Comparison of ENCODE assay signal across 9 cellular contexts in the genomic region with DNA sequence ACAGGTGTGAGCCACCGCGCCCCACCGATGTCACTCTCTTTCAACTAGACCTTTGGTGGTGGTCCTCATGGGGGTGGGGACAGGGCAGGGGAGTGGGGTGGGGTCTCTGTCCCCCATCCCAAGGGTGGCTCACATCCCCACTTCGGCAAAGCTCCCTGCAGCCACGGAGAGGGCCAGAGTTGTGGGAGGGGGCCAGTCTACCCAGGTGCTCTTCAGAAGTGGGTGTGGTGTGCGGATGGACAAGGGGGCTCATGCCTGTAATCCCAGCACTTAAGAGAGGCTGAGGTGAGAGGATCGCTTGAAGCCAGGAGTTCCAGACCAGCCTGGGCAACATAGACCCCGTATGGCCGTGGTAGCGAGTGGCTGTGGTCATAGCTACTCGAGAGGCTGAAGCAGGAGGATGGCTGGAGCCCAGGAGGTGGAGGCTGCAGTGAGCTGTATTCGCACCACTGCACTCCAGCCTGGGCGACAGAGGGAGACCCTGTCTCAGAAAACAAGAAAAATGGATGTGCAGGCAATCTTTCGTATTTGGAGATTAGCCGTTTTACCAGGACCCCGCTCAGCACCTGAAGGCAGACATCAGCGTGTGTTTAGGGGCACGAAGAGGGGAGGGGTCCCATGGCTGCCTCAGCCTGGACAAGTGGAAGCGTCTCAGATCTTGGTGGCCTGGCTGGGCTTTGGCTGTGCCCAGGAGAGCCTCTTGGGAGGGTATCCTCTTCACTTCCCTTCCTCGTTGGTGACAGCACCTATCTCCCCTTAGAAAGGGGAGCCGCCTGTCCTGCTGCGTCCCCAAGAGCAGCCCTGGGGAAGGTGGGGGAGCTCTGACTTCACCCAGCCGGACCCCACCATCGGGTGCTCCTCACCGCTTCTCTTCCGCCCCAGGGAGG. TPM values are rescaled to one million over a fixed set of nuclear protein-coding genes. Genes with fewer than 3 reads are reported as not detected.
DNase-seq lines count a peak whose midpoint lies in the region; ATAC-seq and TF ChIP-seq lines count a peak whose summit lies in the region.
"Had no signal": no experiment of that assay in that cellular context is flagged by ENCODE, and none has a peak within 500 bp of the region (broad histone marks: within the 10 kb centered on the region; RNA-seq: fewer than 3 reads in every experiment).

No MANE protein-coding gene starts in this region.

- H3K27ac ChIP-seq in SU-DHL-6 (ENCODE audit: low read depth, low read length) (no peak overlapping the region), thoracic aorta (no peak overlapping the region)

- H3K36me3 ChIP-seq in SU-DHL-6 (ENCODE audit: low read length) (no peaks in the 10 kb centered on the region), thoracic aorta (peaks cover 24% of the 10 kb centered on the region)

- ATAC-seq in activated naive CD4-positive, alpha-beta T cell treated with anti-CD3 and anti-CD28 coated beads, Interleukin-2, amount 50 U/mL, for 72 hours = no peak
- ATAC-seq in thoracic aorta (ENCODE audit: insufficient number of reproducible peaks, low FRiP score, low read depth) (no peak), HG03469 (IDR thresholded peaks at IDR 0.05; ENCODE audit: unreplicated experiment) (no peak)

- no peaks in the 10 kb centered on the region for H4K20me1 ChIP-seq in SU-DHL-6 (ENCODE audit: low read depth, low read length)

- peaks cover 9% of the 10 kb centered on the region for H3K36me3 Mint-ChIP-seq in activated naive CD4-positive, alpha-beta T cell treated with anti-CD3 and anti-CD28 coated beads for 36 hours (ENCODE audit: low read depth)
- H3K36me3 Mint-ChIP-seq in activated naive CD4-positive, alpha-beta T cell treated with anti-CD3 and anti-CD28 coated beads, Interleukin-2, amount 50 U/mL, for 72 hours = peaks cover 4 to 5% of the 10 kb centered on the region in 2 donors
- H3K36me3 Mint-ChIP-seq in glutamatergic neuron (ENCODE audit: unreplicated experiment) = no peaks in the 10 kb centered on the region

- intact Hi-C loops in activated naive CD4-positive, alpha-beta T cell treated with anti-CD3 and anti-CD28 coated beads for 36 hours (cut with micrococcal nuclease) = no loop called here

- TF ChIP-seq CTCF in SU-DHL-6 (IDR thresholded peaks at IDR 0.05; ENCODE audit: insufficient read depth, low read length, poor library complexity, severe bottlenecking) = no peak
- TF ChIP-seq CTCF in glutamatergic neuron (IDR thresholded peaks at IDR 0.05; ENCODE audit: partially characterized antibody, unreplicated experiment) = no peak
- TF ChIP-seq CTCF in thoracic aorta (IDR thresholded peaks at IDR 0.05) = no peak

- no peaks in the 10 kb centered on the region for H3K79me2 ChIP-seq in SU-DHL-6 (ENCODE audit: insufficient read depth, low read length)

- peak overlapping the region; percentile 38 for H3K4me2 ChIP-seq in SU-DHL-6 (ENCODE audit: low read depth, low read length, poor library complexity, severe bottlenecking)

- H3K27ac Mint-ChIP-seq in activated naive CD4-positive, alpha-beta T cell treated with anti-CD3 and anti-CD28 coated beads for 36 hours = no peak overlapping the region
- no peak overlapping the region for H3K27ac Mint-ChIP-seq in activated naive CD4-positive, alpha-beta T cell treated with anti-CD3 and anti-CD28 coated beads, Interleukin-2, amount 50 U/mL, for 72 hours
- no peak overlapping the region for H3K27ac Mint-ChIP-seq in glutamatergic neuron (ENCODE audit: unreplicated experiment)

- H3K9me2 ChIP-seq in SU-DHL-6 (replicated peaks; ENCODE audit: insufficient read depth, low read length) = no peaks in the 10 kb centered on the region

- H3K4me3 Mint-ChIP-seq in activated naive CD4-positive, alpha-beta T cell treated with anti-CD3 and anti-CD28 coated beads for 36 hours = peak overlapping the region; percentile 34
- H3K4me3 Mint-ChIP-seq in glutamatergic neuron (ENCODE audit: unreplicated experiment) = peak overlapping the region; percentile 75

- no peak for DNase-seq in activated naive CD4-positive, alpha-beta T cell treated with anti-CD3 and anti-CD28 coated beads for 36 hours
- no peak for DNase-seq in activated naive CD4-positive, alpha-beta T cell treated with anti-CD3 and anti-CD28 coated beads, Interleukin-2, amount 50 U/mL, for 72 hours (ENCODE audit: low spot score in 2 of 2)
- peak; percentile 14 for DNase-seq in glutamatergic neuron
- no peak for DNase-seq in thoracic aorta (ENCODE audit: low spot score)
- DNase-seq in activated CD4-positive, CD25-positive, alpha-beta regulatory T cell treated with anti-CD3 and anti-CD28 coated beads, Interleukin-2, amount 50 U/mL, for 72 hours = no peak
- DNase-seq in SW 1271 (lab: John Stamatoyannopoulos, UW) = no peak

- no peaks in the 10 kb centered on the region for H3K27me3 ChIP-seq in SU-DHL-6 (ENCODE audit: low read length)
- H3K27me3 ChIP-seq in thoracic aorta (replicated peaks; ENCODE audit: insufficient read depth) = no peaks in the 10 kb centered on the region

- 0 out of 2 replicates have a peak, but pooled peaks cover 3% of the 10 kb centered on the region for H3F3A ChIP-seq in SU-DHL-6 (ENCODE audit: insufficient read depth)

- H3K9me3 ChIP-seq in SU-DHL-6 (ENCODE audit: insufficient read depth, low read length) = no peaks in the 10 kb centered on the region
- no peaks in the 10 kb centered on the region for H3K9me3 ChIP-seq in thoracic aorta

- CTCF ChIA-PET in activated naive CD4-positive, alpha-beta T cell treated with anti-CD3 and anti-CD28 coated beads for 36 hours (lab: Charles Lee) = interaction anchor here (0.9 kb wide), 2 partner anchors 12 to 28 kb away, joined by 3 read pairs; a partner anchor contains a TSS

- H3K9ac ChIP-seq in SU-DHL-6 (ENCODE audit: low read length) = no peak overlapping the region; the same call in 1 of the 2 replicates

- H2AFZ ChIP-seq in SU-DHL-6 (ENCODE audit: low read depth, low read length, severe bottlenecking) = no peak overlapping the region

- H3K4me1 ChIP-seq in thoracic aorta (ENCODE audit: control insufficient read depth in 1 of 2, low read depth in 2 of 2) = peaks cover 14 to 41% of the 10 kb centered on the region in 2 donors

- peaks cover 24% of the 10 kb centered on the region for H3K4me1 Mint-ChIP-seq in activated naive CD4-positive, alpha-beta T cell treated with anti-CD3 and anti-CD28 coated beads for 36 hours (ENCODE audit: low read depth)
- peaks cover 2% of the 10 kb centered on the region for H3K4me1 Mint-ChIP-seq in glutamatergic neuron (ENCODE audit: low read depth, unreplicated experiment)

- H3K4me3 ChIP-seq in SU-DHL-6 (ENCODE audit: insufficient read depth, low read length, poor library complexity, severe bottlenecking) = no peak overlapping the region
- H3K4me3 ChIP-seq in thoracic aorta = peak overlapping the region; percentile 67

- no peaks in the 10 kb centered on the region for H3K9me3 Mint-ChIP-seq in activated naive CD4-positive, alpha-beta T cell treated with anti-CD3 and anti-CD28 coated beads for 36 hours
- no peaks in the 10 kb centered on the region for H3K9me3 Mint-ChIP-seq in activated naive CD4-positive, alpha-beta T cell treated with anti-CD3 and anti-CD28 coated beads, Interleukin-2, amount 50 U/mL, for 72 hours
- peaks cover 2% of the 10 kb centered on the region for H3K9me3 Mint-ChIP-seq in glutamatergic neuron (ENCODE audit: unreplicated experiment)

- H3K27me3 Mint-ChIP-seq in activated naive CD4-positive, alpha-beta T cell treated with anti-CD3 and anti-CD28 coated beads for 36 hours (ENCODE audit: low read depth) = peaks cover 27% of the 10 kb centered on the region
- H3K27me3 Mint-ChIP-seq in glutamatergic neuron (ENCODE audit: unreplicated experiment) = peaks cover 18% of the 10 kb centered on the region

RNA-seq across cellular contexts. Expression of a gene that starts 0.9 kb away (rescaled TPM):
- total RNA-seq in activated naive CD4-positive, alpha-beta T cell treated with anti-CD3 and anti-CD28 coated beads for 36 hours = 1 to 10 TPM; 1.7 to 3.7 TPM
- 1 to 10 TPM; 3.3 to 5.8 TPM for total RNA-seq in activated naive CD4-positive, alpha-beta T cell treated with anti-CD3 and anti-CD28 coated beads, Interleukin-2, amount 50 U/mL, for 72 hours
- total RNA-seq in glutamatergic neuron (ENCODE audit: unreplicated experiment) (0.69 TPM), thoracic aorta (not detected)

RNA-seq across cellular contexts. Expression of a gene that starts 4.6 kb away (rescaled TPM):
- total RNA-seq in activated naive CD4-positive, alpha-beta T cell treated with anti-CD3 and anti-CD28 coated beads for 36 hours = 10 to 100 TPM; 10.9 to 12.4 TPM
- 10 to 100 TPM; 16.0 to 22.0 TPM for total RNA-seq in activated naive CD4-positive, alpha-beta T cell treated with anti-CD3 and anti-CD28 coated beads, Interleukin-2, amount 50 U/mL, for 72 hours
- total RNA-seq in glutamatergic neuron (ENCODE audit: unreplicated experiment) (18.6 TPM), thoracic aorta (10 to 100 TPM; 13.3 to 26.1 TPM)

RNA-seq across cellular contexts. Expression of a gene that starts 10.4 kb away (rescaled TPM):
- under 1 TPM in 1 of 2 experiments, not detected in 1; 0.43 TPM for total RNA-seq in activated naive CD4-positive, alpha-beta T cell treated with anti-CD3 and anti-CD28 coated beads for 36 hours
- total RNA-seq in activated naive CD4-positive, alpha-beta T cell treated with anti-CD3 and anti-CD28 coated beads, Interleukin-2, amount 50 U/mL, for 72 hours = under 1 TPM in 1 of 2 donors, not detected in 1; 0.78 TPM
- 90.6 TPM for total RNA-seq in glutamatergic neuron (ENCODE audit: unreplicated experiment)
- total RNA-seq in thoracic aorta = under 1 TPM in 1 of 2 donors, not detected in 1; 0.54 TPM
- total RNA-seq: T-helper 2 cell treated with Interferon-gamma antibody and Interleukin-4, amounts not matched to agents 100 ng/mL and 5 ng/mL, for 36 hours had no signal

RNA-seq across cellular contexts. Expression of a gene that starts 11.8 kb away (rescaled TPM):
- total RNA-seq in activated naive CD4-positive, alpha-beta T cell treated with anti-CD3 and anti-CD28 coated beads for 36 hours = 10 to 100 TPM; 39.1 to 39.8 TPM
- 10 to 100 TPM; 38.4 to 55.3 TPM for total RNA-seq in activated naive CD4-positive, alpha-beta T cell treated with anti-CD3 and anti-CD28 coated beads, Interleukin-2, amount 50 U/mL, for 72 hours
- 44.2 TPM for total RNA-seq in glutamatergic neuron (ENCODE audit: unreplicated experiment)
- total RNA-seq in thoracic aorta = 10 to 100 TPM; 15.2 to 16.9 TPM

RNA-seq across cellular contexts. Expression of a gene that starts 27.2 kb away (rescaled TPM):
- not detected for total RNA-seq in activated naive CD4-positive, alpha-beta T cell treated with anti-CD3 and anti-CD28 coated beads for 36 hours
- not detected for total RNA-seq in activated naive CD4-positive, alpha-beta T cell treated with anti-CD3 and anti-CD28 coated beads, Interleukin-2, amount 50 U/mL, for 72 hours
- total RNA-seq in glutamatergic neuron (ENCODE audit: unreplicated experiment) (not detected), thoracic aorta (under 1 TPM in 1 of 2 donors, not detected in 1; 0.14 TPM)
- total RNA-seq: T-helper 2 cell treated with Interferon-gamma antibody and Interleukin-4, amounts not matched to agents 100 ng/mL and 5 ng/mL, for 36 hours had no signal

Comparison
In these comparisons a context has a peak if more than half of its experiments do, and no peak if none do; other contexts are left out.
1. RNA of a gene that starts 10.4 kb away (total RNA-seq): 90.6 TPM in glutamatergic neuron (single experiment); 0.78 TPM in activated naive CD4-positive, alpha-beta T cell treated with anti-CD3 and anti-CD28 coated beads, Interleukin-2, amount 50 U/mL, for 72 hours, 0.54 TPM in thoracic aorta and 0.43 TPM in activated naive CD4-positive, alpha-beta T cell treated with anti-CD3 and anti-CD28 coated beads for 36 hours; every median in the first group is over 10 times any median in the second.